26 cellular contexts compared by ENCODE assay signal in genomic region chr1:18244762-18245161, GRCh38.
A peak's percentile ranks its signal among the peaks of the same experiment; 100 is the strongest.
DNase-seq lines count a peak whose midpoint lies in the region; ATAC-seq, FAIRE-seq and TF ChIP-seq lines count a peak whose summit lies in the region.
"Had no signal": no experiment of that assay in that cellular context is flagged by ENCODE, and none has a peak within 500 bp of the region (broad histone marks: within the 10 kb centered on the region; RNA-seq: fewer than 3 reads in every experiment).

No MANE protein-coding gene starts in this region.

- DNase-seq in HepG2 (ENCODE audit: low spot score) (no peak), right lobe of liver (no peak), K562 (ENCODE audit: extremely low read depth in 1 of 4, low spot score in 3 of 4) (no peak), glomerular visceral epithelial cell (ENCODE audit: extremely low spot score) (no peak), nephron progenitor cell (no peak)
- DNase-seq: ACHN; BE2C; C1 segment of cervical spinal cord; CD4-positive, alpha-beta memory T cell; CD4-positive, CD25-positive, alpha-beta regulatory T cell; CD8-positive, alpha-beta memory T cell; COR-L47; DMS 273 treated with DMSO at 0.1 percent for 48 hours; DMS153; DMS53; DMS79; DND-41; EL; GDM1 had no signal

- WGBS in HepG2 (ENCODE audit: low lambda C conversion rate) = 0% methylated on average over 1 of the region's 1 CpG
- WGBS in right lobe of liver (ENCODE audit: insufficient coverage, low coverage, low lambda C conversion rate, missing lambda C conversion rate) = 14% methylated on average over 1 of the region's 1 CpG
- WGBS in K562 (ENCODE audit: insufficient coverage, low coverage, missing lambda C conversion rate) = 0% methylated on average over 1 of the region's 1 CpG

- peaks cover 65% of the 10 kb centered on the region for H3K27me3 Mint-ChIP-seq in nephron progenitor cell (ENCODE audit: low read depth, poor library complexity)
- H3K27me3 Mint-ChIP-seq: CD4-positive, CD25-positive, alpha-beta regulatory T cell had no signal

- FAIRE-seq in HepG2 (lab: Jason Lieb, UNC) (no peak), K562 (lab: Jason Lieb, UNC) (no peak), islet of Langerhans (lab: Jason Lieb, UNC) (peak; percentile 47)
- FAIRE-seq: GM12878, GM12892, GM18507 had no signal

- TF ChIP-seq CTCF in HepG2 (CRISPR knock-in tag; IDR thresholded peaks at IDR 0.05) (no peak), right lobe of liver (IDR thresholded peaks at IDR 0.05) (no peak), K562 (IDR thresholded peaks at IDR 0.05 in 2 of 3, conservative IDR thresholded peaks at IDR 0.05 in 1 of 3; ENCODE audit: insufficient read depth in 2 of 3, low read depth in 1 of 3, low read length in 3 of 3) (no peak), nephron progenitor cell (IDR thresholded peaks at IDR 0.05) (no peak)

- no peak overlapping the region for H3K27ac Mint-ChIP-seq in nephron progenitor cell
- H3K27ac Mint-ChIP-seq: CD14-positive monocyte; CD4-positive, alpha-beta memory T cell; CD4-positive, CD25-positive, alpha-beta regulatory T cell; CD8-positive, alpha-beta memory T cell had no signal

- H3K79me2 ChIP-seq in HepG2 (ENCODE audit: insufficient read depth, low read length) (no peaks in the 10 kb centered on the region), K562 (ENCODE audit: control insufficient read depth, insufficient read depth, low read length) (no peaks in the 10 kb centered on the region)

- H3K4me1 Mint-ChIP-seq in nephron progenitor cell = peaks cover 9% of the 10 kb centered on the region
- H3K4me1 Mint-ChIP-seq: CD14-positive monocyte; CD4-positive, alpha-beta memory T cell; CD4-positive, CD25-positive, alpha-beta regulatory T cell; CD8-positive, alpha-beta memory T cell had no signal

- H3K9me3 ChIP-seq in HepG2 (ENCODE audit: low read length) (no peaks in the 10 kb centered on the region), right lobe of liver (no peaks in the 10 kb centered on the region), K562 (replicated peaks; ENCODE audit: control insufficient read depth, insufficient read depth, low read depth, low read length) (no peaks in the 10 kb centered on the region)
- H3K9me3 ChIP-seq: BE2C, BLaER1 had no signal

- TF ChIP-seq EP300 in HepG2 (IDR thresholded peaks at IDR 0.05; ENCODE audit: low read depth in 2 of 2, low read length in 2 of 2) (no peak), HepG2 (CRISPR knock-in tag; IDR thresholded peaks at IDR 0.05; ENCODE audit: borderline replicate concordance) (no peak), K562 (IDR thresholded peaks at IDR 0.05; ENCODE audit: low read length) (no peak)

- H3K27me3 ChIP-seq in HepG2 (ENCODE audit: control insufficient read depth in 1 of 2, insufficient read depth in 2 of 2, low read length in 2 of 2) = peaks cover 0 to 4% of the 10 kb centered on the region in 2 experiments; a peak in 1 of 5 replicates
- no peaks in the 10 kb centered on the region for H3K27me3 ChIP-seq in right lobe of liver
- H3K27me3 ChIP-seq in K562 (ENCODE audit: control insufficient read depth in 2 of 2, insufficient read depth in 2 of 2, low read length in 2 of 2) = no peaks in the 10 kb centered on the region; a peak in 1 of 5 replicates
- H3K27me3 ChIP-seq: BE2C, BLaER1 had no signal

- H3K9ac ChIP-seq in HepG2 (ENCODE audit: insufficient read depth, low read depth, low read length) = no peak overlapping the region
- no peak overlapping the region for H3K9ac ChIP-seq in K562 (ENCODE audit: insufficient read depth in 1 of 2, low read depth in 2 of 2, low read length in 2 of 2)
- H3K9ac ChIP-seq: BLaER1 had no signal

- H3K36me3 Mint-ChIP-seq in nephron progenitor cell (ENCODE audit: low read depth) = no peaks in the 10 kb centered on the region
- H3K36me3 Mint-ChIP-seq: CD14-positive monocyte; CD4-positive, alpha-beta memory T cell; CD4-positive, CD25-positive, alpha-beta regulatory T cell; CD8-positive, alpha-beta memory T cell had no signal

- intact Hi-C loops in HepG2 (cut with micrococcal nuclease; ENCODE audit: unreplicated experiment) (no loop called here), right lobe of liver (cut with DNase I) (no loop called here), K562 (cut with micrococcal nuclease) (no loop called here)

- H3K27ac ChIP-seq in HepG2 (ENCODE audit: extremely low read length, insufficient read depth, low read length) = no peak overlapping the region
- no peak overlapping the region for H3K27ac ChIP-seq in right lobe of liver
- no peak overlapping the region for H3K27ac ChIP-seq in K562 (ENCODE audit: extremely low read depth, low read depth, low read length)
- H3K27ac ChIP-seq: 22Rv1, BLaER1 had no signal

- H2AFZ ChIP-seq in HepG2 (ENCODE audit: low read length) (no peak overlapping the region), K562 (ENCODE audit: low read depth, low read length) (no peak overlapping the region)

- H3K4me3 Mint-ChIP-seq in nephron progenitor cell = no peak overlapping the region
- H3K4me3 Mint-ChIP-seq: CD14-positive monocyte; CD4-positive, alpha-beta memory T cell; CD4-positive, CD25-positive, alpha-beta regulatory T cell; CD8-positive, alpha-beta memory T cell had no signal

- H3K4me1 ChIP-seq in HepG2 (ENCODE audit: insufficient read depth, low read length) (no peaks in the 10 kb centered on the region), right lobe of liver (no peaks in the 10 kb centered on the region), K562 (replicated peaks in 1 of 2; ENCODE audit: control insufficient read depth in 2 of 2, insufficient read depth in 2 of 2, low read length in 2 of 2) (no peaks in the 10 kb centered on the region)
- H3K4me1 ChIP-seq: BLaER1 had no signal

- H3K9me3 Mint-ChIP-seq in nephron progenitor cell = no peaks in the 10 kb centered on the region
- H3K9me3 Mint-ChIP-seq: CD14-positive monocyte had no signal

- H4K20me1 ChIP-seq in HepG2 (ENCODE audit: insufficient read depth, low read length) = no peaks in the 10 kb centered on the region
- H4K20me1 ChIP-seq in K562 (replicated peaks; ENCODE audit: control insufficient read depth, insufficient read depth, low read length) = peaks cover 5% of the 10 kb centered on the region; the same call in 1 of the 2 replicates
- H4K20me1 ChIP-seq: BLaER1 had no signal

- BruUV-seq in HepG2 (replicated peaks; lab: Mats Ljungman, UMichigan) (no TSS peak), K562 (replicated peaks; lab: Mats Ljungman, UMichigan) (no TSS peak)

- in situ Hi-C loops in HepG2 (cut with HindIII; ENCODE audit: extremely low pct_ligation_motif_present, low pct_unique_long_range_greater_than_20kb) (no loop called here), K562 (cut with MboI) (no loop called here)

- H3K4me3 ChIP-seq in HepG2 (replicated peaks in 1 of 3; ENCODE audit: insufficient read depth in 1 of 3, low read depth in 2 of 3, low read length in 3 of 3) (no peak overlapping the region), right lobe of liver (no peak overlapping the region), K562 (no peak overlapping the region)
- H3K4me3 ChIP-seq: BLaER1, GM12878 had no signal

- CTCF ChIA-PET in HepG2 (lab: Yijun Ruan, JAX; ENCODE audit: low intra/inter-chr PET ratio, low total read pairs) = no interaction called here
- CTCF ChIA-PET in K562 (lab: Yijun Ruan, JAX; ENCODE audit: low intra/inter-chr PET ratio) = no interaction called here

- no peaks in the 10 kb centered on the region for H3K9me1 ChIP-seq in K562 (ENCODE audit: control insufficient read depth, insufficient read depth, low read length)

- TF ChIP-seq RAD21 in HepG2 (CRISPR knock-in tag; IDR thresholded peaks at IDR 0.05) (no peak), K562 (CRISPR knock-in tag; conservative IDR thresholded peaks at IDR 0.05 in 1 of 2, IDR thresholded peaks at IDR 0.05 in 1 of 2) (no peak)

- TF ChIP-seq POLR2A in HepG2 (IDR thresholded peaks at IDR 0.05; ENCODE audit: insufficient read depth in 1 of 2, low read depth in 2 of 2, low read length in 2 of 2) (no peak), right lobe of liver (IDR thresholded peaks at IDR 0.05) (no peak), K562 (conservative IDR thresholded peaks at IDR 0.05) (no peak)

- no peak for ATAC-seq in HepG2
- ATAC-seq in right lobe of liver = no peak
- no peak for ATAC-seq in K562
- ATAC-seq: GM12878 had no signal

- POLR2A ChIA-PET in HepG2 (lab: Yijun Ruan, JAX) (no interaction called here), K562 (lab: Yijun Ruan, JAX) (no interaction called here)

- H3K36me3 ChIP-seq in HepG2 (replicated peaks in 1 of 2; ENCODE audit: control insufficient read depth in 1 of 2, insufficient read depth in 2 of 2, low read length in 2 of 2) (no peaks in the 10 kb centered on the region), right lobe of liver (no peaks in the 10 kb centered on the region), K562 (ENCODE audit: control insufficient read depth, insufficient read depth, low read length) (no peaks in the 10 kb centered on the region)
- H3K36me3 ChIP-seq: BE2C, BLaER1 had no signal

- H3K4me2 ChIP-seq in HepG2 (ENCODE audit: low read depth, low read length) = no peak overlapping the region
- no peak overlapping the region for H3K4me2 ChIP-seq in K562 (ENCODE audit: insufficient read depth, low read length)
- H3K4me2 ChIP-seq: BLaER1 had no signal

TF ChIP-seq in HepG2, 621 proteins besides CTCF, POLR2A, EP300 and RAD21:
- TF ChIP-seq ZNF768 (CRISPR knock-in tag; IDR thresholded peaks at IDR 0.05) (peak; percentile 30; the same call in 1 of the 2 replicates), ZNF547 (CRISPR knock-in tag; IDR thresholded peaks at IDR 0.05) (no peak)

TF ChIP-seq in K562, 482 proteins besides CTCF, POLR2A, EP300 and RAD21 (continues in another document):
- TF ChIP-seq TAF15 (IDR thresholded peaks at IDR 0.05; ENCODE audit: low read depth, low read length) (no peak), BRD9 (IDR thresholded peaks at IDR 0.05; ENCODE audit: low read depth, partially characterized antibody) (no peak), KLF16 (IDR thresholded peaks at IDR 0.05) (no peak), ZFP36 (IDR thresholded peaks at IDR 0.05; ENCODE audit: low read depth, low read length, partially characterized antibody) (peak; percentile 87), DIDO1 (tag; IDR thresholded peaks at IDR 0.05; ENCODE audit: low read depth) (no peak), NONO (IDR thresholded peaks at IDR 0.05; ENCODE audit: low read depth in 2 of 2, low read length in 1 of 2) (no peak), KDM1A (IDR thresholded peaks at IDR 0.05) (peak; percentile 27 to 57; a peak in 1 of 4 replicates), ZNF778 (CRISPR knock-in tag; IDR thresholded peaks at IDR 0.05) (no peak), ADNP (tag; IDR thresholded peaks at IDR 0.05) (peak; percentile 62; the same call in 1 of the 2 replicates)
- TF ChIP-seq, protein P1, sequence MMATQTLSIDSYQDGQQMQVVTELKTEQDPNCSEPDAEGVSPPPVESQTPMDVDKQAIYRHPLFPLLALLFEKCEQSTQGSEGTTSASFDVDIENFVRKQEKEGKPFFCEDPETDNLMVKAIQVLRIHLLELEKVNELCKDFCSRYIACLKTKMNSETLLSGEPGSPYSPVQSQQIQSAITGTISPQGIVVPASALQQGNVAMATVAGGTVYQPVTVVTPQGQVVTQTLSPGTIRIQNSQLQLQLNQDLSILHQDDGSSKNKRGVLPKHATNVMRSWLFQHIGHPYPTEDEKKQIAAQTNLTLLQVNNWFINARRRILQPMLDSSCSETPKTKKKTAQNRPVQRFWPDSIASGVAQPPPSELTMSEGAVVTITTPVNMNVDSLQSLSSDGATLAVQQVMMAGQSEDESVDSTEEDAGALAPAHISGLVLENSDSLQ (IDR thresholded peaks at IDR 0.05) = no peak

Comparison
In these comparisons a context has a peak if more than half of its experiments do, and no peak if none do; other contexts are left out.
1. Of the 241 proteins assayed by ChIP-seq in both HepG2 and K562: peak only in HepG2: none; only in K562: ADNP, HDAC2, KDM1A and ZFP36; in both: none; in neither: 237.